ENCODE assay signal across 1 cellular context in genomic region chr19:1271528-1272422, GRCh38.
TF ChIP-seq lines count a peak whose summit lies in the region.

No MANE protein-coding gene starts in this region.

TF ChIP-seq in K562, 482 proteins besides CTCF, POLR2A, EP300 and RAD21 (continued from another document and continues in another):
- no peak for TF ChIP-seq ARID3A (IDR thresholded peaks at IDR 0.05; ENCODE audit: borderline replicate concordance, low read depth, low read length)
- no peak for TF ChIP-seq DDX20 (tag; IDR thresholded peaks at IDR 0.05; ENCODE audit: low read depth)
- no peak for TF ChIP-seq NCOA6 (IDR thresholded peaks at IDR 0.05)
- TF ChIP-seq SNRNP70 (optimal IDR thresholded peaks at IDR 0.05; ENCODE audit: low read depth, low read length), result no peak
- TF ChIP-seq ID3 (CRISPR knock-in tag; IDR thresholded peaks at IDR 0.05), result no peak
- no peak for TF ChIP-seq ID3 (tag; IDR thresholded peaks at IDR 0.05)
- TF ChIP-seq PTRF (tag; IDR thresholded peaks at IDR 0.05), result no peak
- no peak for TF ChIP-seq FOS (IDR thresholded peaks at IDR 0.05; ENCODE audit: extremely low read depth, insufficient read length)
- TF ChIP-seq CCNT2 (IDR thresholded peaks at IDR 0.05; ENCODE audit: borderline replicate concordance, extremely low read depth, insufficient read length, low read depth, low read length), result peak; percentile 39
- no peak for TF ChIP-seq TCF7 (IDR thresholded peaks at IDR 0.05; ENCODE audit: borderline replicate concordance)
- TF ChIP-seq ZC3H8 (IDR thresholded peaks at IDR 0.05), result no peak
- no peak for TF ChIP-seq FOXJ2 (tag; IDR thresholded peaks at IDR 0.05)
- TF ChIP-seq CEBPZ (IDR thresholded peaks at IDR 0.05; ENCODE audit: borderline replicate concordance, low read depth, low read length), result no peak
- TF ChIP-seq GTF2E2 (tag; IDR thresholded peaks at IDR 0.05), result no peak
- no peak for TF ChIP-seq ZNF175 (CRISPR knock-in tag; IDR thresholded peaks at IDR 0.05; ENCODE audit: low read depth)
- TF ChIP-seq NBN (IDR thresholded peaks at IDR 0.05; ENCODE audit: low read depth), result no peak
- TF ChIP-seq RAD51 (IDR thresholded peaks at IDR 0.05; ENCODE audit: borderline replicate concordance, low read depth), result no peak
- TF ChIP-seq PHF20 (IDR thresholded peaks at IDR 0.05; ENCODE audit: partially characterized antibody), result no peak
- no peak for TF ChIP-seq NCOR1 (IDR thresholded peaks at IDR 0.05)
- TF ChIP-seq ZNF507 (tag; conservative IDR thresholded peaks at IDR 0.05), result no peak
- TF ChIP-seq MAZ (CRISPR knock-in tag; conservative IDR thresholded peaks at IDR 0.05 in 1 of 2, IDR thresholded peaks at IDR 0.05 in 1 of 2), result 0 out of 4 replicates have a peak, but pooled peaks of 1 of the 2 experiments have one; percentile 9
- TF ChIP-seq ARID4B (CRISPR knock-in tag; IDR thresholded peaks at IDR 0.05), result peak; percentile 30; the same call in 1 of the 2 replicates
- peak in 1 of 2 experiments; percentile 13; a peak in 1 of 4 replicates for TF ChIP-seq NONO (IDR thresholded peaks at IDR 0.05; ENCODE audit: low read depth in 2 of 2, low read length in 1 of 2)
- no peak for TF ChIP-seq MAFG (tag; conservative IDR thresholded peaks at IDR 0.05)
- TF ChIP-seq EHMT2 (IDR thresholded peaks at IDR 0.05), result no peak
- no peak for TF ChIP-seq LARP7 (IDR thresholded peaks at IDR 0.05)
- peak; percentile 36 to 69; a peak in 2 of 4 replicates for TF ChIP-seq UBTF (IDR thresholded peaks at IDR 0.05; ENCODE audit: borderline replicate concordance in 1 of 2, low read depth in 2 of 2, low read length in 2 of 2)
- no peak for TF ChIP-seq CBX5 (IDR thresholded peaks at IDR 0.05; ENCODE audit: borderline replicate concordance, low read depth)
- no peak for TF ChIP-seq ZNF586 (CRISPR knock-in tag; conservative IDR thresholded peaks at IDR 0.05)
- TF ChIP-seq PYGO2 (tag; IDR thresholded peaks at IDR 0.05), result no peak
- TF ChIP-seq ASH1L (IDR thresholded peaks at IDR 0.05; ENCODE audit: borderline replicate concordance, low read depth, partially characterized antibody), result no peak
- no peak; the same call in 1 of the 2 replicates for TF ChIP-seq PHF8 (IDR thresholded peaks at IDR 0.05; ENCODE audit: borderline replicate concordance, low read length)
- TF ChIP-seq ARID2 (IDR thresholded peaks at IDR 0.05), result no peak
- no peak; the same call in 1 of the 2 replicates for TF ChIP-seq GABPB1 (CRISPR knock-in tag; IDR thresholded peaks at IDR 0.05)
- no peak for TF ChIP-seq SMARCA4 (IDR thresholded peaks at IDR 0.05)
- TF ChIP-seq RBM15 (IDR thresholded peaks at IDR 0.05; ENCODE audit: insufficient read depth, low read length), result no peak
- TF ChIP-seq NRF1 (conservative IDR thresholded peaks at IDR 0.05 in 1 of 2, IDR thresholded peaks at IDR 0.05 in 1 of 2), result peak in 1 of 2 experiments; percentile 21; a peak in 1 of 4 replicates
- no peak for TF ChIP-seq ZHX1 (conservative IDR thresholded peaks at IDR 0.05; ENCODE audit: low read length)
- no peak for TF ChIP-seq SRF (CRISPR knock-in tag; IDR thresholded peaks at IDR 0.05)
- no peak for TF ChIP-seq HINFP (tag; conservative IDR thresholded peaks at IDR 0.05; ENCODE audit: low read depth)
- TF ChIP-seq SMAD1 (IDR thresholded peaks at IDR 0.05; ENCODE audit: low read depth, low read length, partially characterized antibody), result no peak
- TF ChIP-seq ELK3 (CRISPR knock-in tag; IDR thresholded peaks at IDR 0.05), result no peak
- no peak for TF ChIP-seq HDAC6 (IDR thresholded peaks at IDR 0.05; ENCODE audit: low read depth, low read length)
- no peak for TF ChIP-seq ZNF165 (CRISPR knock-in tag; IDR thresholded peaks at IDR 0.05; ENCODE audit: borderline replicate concordance)
- TF ChIP-seq FOXK1 (CRISPR knock-in tag; IDR thresholded peaks at IDR 0.05; ENCODE audit: borderline replicate concordance), result 0 out of 2 replicates have a peak, but pooled peaks have one; percentile 9
- TF ChIP-seq ZNF449 (CRISPR knock-in tag; IDR thresholded peaks at IDR 0.05), result no peak
- no peak for TF ChIP-seq ZNF217 (CRISPR knock-in tag; IDR thresholded peaks at IDR 0.05)
